In the genomic region with DNA sequence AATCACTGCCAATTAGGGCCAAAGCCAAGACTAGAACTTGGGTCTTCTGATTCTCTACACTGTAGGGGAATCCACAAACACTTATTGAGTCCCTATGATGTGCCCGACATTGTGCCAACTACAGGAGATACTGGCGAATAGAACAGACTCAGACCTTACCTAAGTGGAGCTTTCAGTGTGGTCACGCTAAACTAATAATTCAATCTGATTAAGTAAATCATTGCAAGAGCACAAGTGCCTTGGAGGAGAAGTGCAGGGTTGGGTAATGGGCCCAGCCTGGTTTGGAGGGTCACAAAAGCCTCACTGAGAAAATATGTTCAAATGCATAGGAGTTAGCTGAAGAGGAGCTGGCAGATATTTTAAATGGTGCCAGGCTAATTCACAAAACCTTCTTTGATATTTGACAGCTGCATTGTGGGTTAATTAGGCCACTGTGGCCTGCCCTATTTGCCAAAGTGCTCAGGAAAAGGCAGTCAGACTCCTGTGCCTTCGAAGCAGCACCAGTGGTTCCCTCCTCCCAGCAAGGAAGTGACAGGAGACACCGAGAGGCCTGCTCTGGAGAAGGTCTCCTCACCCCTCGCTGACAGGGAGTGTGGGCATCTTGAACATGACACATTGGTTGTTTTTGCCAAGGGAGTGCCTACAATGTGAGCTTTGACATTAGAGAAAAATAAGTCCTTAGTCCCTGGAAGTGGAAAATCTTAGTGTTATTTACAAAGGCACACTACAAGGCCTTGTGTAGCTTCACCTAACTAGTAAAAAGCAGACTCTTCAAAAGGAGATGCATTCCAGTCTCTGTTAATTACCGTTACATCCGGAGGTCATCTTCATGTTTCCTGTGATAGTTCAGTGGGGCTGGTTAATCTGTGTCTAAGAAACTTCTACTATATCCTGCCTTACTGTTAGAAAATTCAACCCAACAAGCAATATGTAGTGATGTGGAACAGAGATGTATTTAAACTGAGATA, we compare ENCODE assay signal across 17 cellular contexts. TPM values are rescaled to one million over a fixed set of nuclear protein-coding genes. Genes with fewer than 3 reads are reported as not detected.
DNase-seq lines count a peak whose midpoint lies in the region; ATAC-seq and TF ChIP-seq lines count a peak whose summit lies in the region.
"Had no signal": no experiment of that assay in that cellular context is flagged by ENCODE, and none has a peak within 500 bp of the region (broad histone marks: within the 10 kb centered on the region; RNA-seq: fewer than 3 reads in every experiment).

No MANE protein-coding gene starts in this region.

- peaks cover 27% of the 10 kb centered on the region for H3K4me1 Mint-ChIP-seq in mesothelial cell of epicardium
- peaks cover 7% of the 10 kb centered on the region for H3K4me1 Mint-ChIP-seq in activated CD4-positive, alpha-beta memory T cell treated with anti-CD3 and anti-CD28 coated beads, Interleukin-2, amount 10 ng/mL, durations not matched to agents 7 days and 5 days
- H3K4me1 Mint-ChIP-seq: IgD-negative memory B cell, T-helper 17 cell had no signal

- no peaks in the 10 kb centered on the region for H3K36me3 Mint-ChIP-seq in mesothelial cell of epicardium
- no peaks in the 10 kb centered on the region for H3K36me3 Mint-ChIP-seq in activated CD4-positive, alpha-beta memory T cell treated with anti-CD3 and anti-CD28 coated beads, Interleukin-2, amount 10 ng/mL, durations not matched to agents 7 days and 5 days (ENCODE audit: low read depth)
- H3K36me3 Mint-ChIP-seq: IgD-negative memory B cell, type B pancreatic cell had no signal

- POLR2A ChIA-PET in activated CD4-positive, alpha-beta memory T cell treated with anti-CD3 and anti-CD28 coated beads, Interleukin-2, amount 10 ng/mL, durations not matched to agents 7 days and 5 days (lab: Charles Lee): no interaction called here

- TF ChIP-seq CTCF in dorsolateral prefrontal cortex (IDR thresholded peaks at IDR 0.05 in 54 of 56, conservative IDR thresholded peaks at IDR 0.05 in 2 of 56; ENCODE audit: low read depth in 1 of 56, partially characterized antibody in 56 of 56): no peak
- no peak for TF ChIP-seq CTCF in mesothelial cell of epicardium (IDR thresholded peaks at IDR 0.05; ENCODE audit: unreplicated experiment)
- TF ChIP-seq CTCF in spleen (IDR thresholded peaks at IDR 0.05 in 8 of 11, conservative IDR thresholded peaks at IDR 0.05 in 3 of 11): no peak

- H3K27ac ChIP-seq in dorsolateral prefrontal cortex: peak overlapping the region in 41 of 59 donors; percentile 4 to 75 (median 52)
- H3K27ac ChIP-seq in spleen: peak overlapping the region in 1 of 8 donors; percentile 18
- H3K27ac ChIP-seq: breast epithelium, epithelial cell of prostate, ovary had no signal

- no peaks in the 10 kb centered on the region for H3K9me3 Mint-ChIP-seq in mesothelial cell of epicardium
- H3K9me3 Mint-ChIP-seq in activated CD4-positive, alpha-beta memory T cell treated with anti-CD3 and anti-CD28 coated beads, Interleukin-2, amount 10 ng/mL, durations not matched to agents 7 days and 5 days: no peaks in the 10 kb centered on the region
- H3K9me3 Mint-ChIP-seq: IgD-negative memory B cell, type B pancreatic cell had no signal

- no peak overlapping the region for H3K4me3 Mint-ChIP-seq in mesothelial cell of epicardium
- H3K4me3 Mint-ChIP-seq in activated CD4-positive, alpha-beta memory T cell treated with anti-CD3 and anti-CD28 coated beads, Interleukin-2, amount 10 ng/mL, durations not matched to agents 7 days and 5 days: no peak overlapping the region
- H3K4me3 Mint-ChIP-seq: IgD-negative memory B cell, T-helper 17 cell, type B pancreatic cell had no signal

- H3K4me3 ChIP-seq in dorsolateral prefrontal cortex (no peak overlapping the region), spleen (no peak overlapping the region)
- H3K4me3 ChIP-seq: breast epithelium, heart right ventricle, ovary had no signal

- intact Hi-C loops in dorsolateral prefrontal cortex (cut with DNase I) (no loop called here), spleen (cut with DNase I; ENCODE audit: low total_unique reads) (no loop called here)

- ATAC-seq in HG02623 (IDR thresholded peaks at IDR 0.05; ENCODE audit: unreplicated experiment) (no peak), GM18873 (IDR thresholded peaks at IDR 0.05; ENCODE audit: low FRiP score, unreplicated experiment) (no peak)
- ATAC-seq: T-helper 17 cell had no signal

- no peaks in the 10 kb centered on the region for H3K36me3 ChIP-seq in spleen
- H3K36me3 ChIP-seq: breast epithelium, heart right ventricle, ovary had no signal

- peaks cover 0 to 9% (median 0%) of the 10 kb centered on the region in 6 donors for H3K4me1 ChIP-seq in spleen
- H3K4me1 ChIP-seq: breast epithelium had no signal

- peak; percentile 85 for DNase-seq in COLO829 (ENCODE audit: low spot score)
- DNase-seq in HK-2 (ENCODE audit: unreplicated experiment): peak; percentile 40
- no peak for DNase-seq in dorsolateral prefrontal cortex
- no peak for DNase-seq in mesothelial cell of epicardium (ENCODE audit: low spot score in 2 of 2, unreplicated experiment in 2 of 2)
- no peak for DNase-seq in spleen
- DNase-seq in activated CD4-positive, alpha-beta memory T cell treated with anti-CD3 and anti-CD28 coated beads, Interleukin-2, amount 10 ng/mL, durations not matched to agents 7 days and 5 days: no peak
- DNase-seq: activated naive CD4-positive, alpha-beta T cell; heart right ventricle; NCI-H1105 treated with DMSO at 0.1 percent for 48 hours; ovary; T-helper 17 cell had no signal

- H3K27ac Mint-ChIP-seq in mesothelial cell of epicardium: peak overlapping the region; percentile 73
- no peak overlapping the region for H3K27ac Mint-ChIP-seq in activated CD4-positive, alpha-beta memory T cell treated with anti-CD3 and anti-CD28 coated beads, Interleukin-2, amount 10 ng/mL, durations not matched to agents 7 days and 5 days
- H3K27ac Mint-ChIP-seq: IgD-negative memory B cell, T-helper 17 cell, type B pancreatic cell had no signal

- no peaks in the 10 kb centered on the region for H3K27me3 Mint-ChIP-seq in mesothelial cell of epicardium (ENCODE audit: low read depth)
- no peaks in the 10 kb centered on the region for H3K27me3 Mint-ChIP-seq in activated CD4-positive, alpha-beta memory T cell treated with anti-CD3 and anti-CD28 coated beads, Interleukin-2, amount 10 ng/mL, durations not matched to agents 7 days and 5 days
- H3K27me3 Mint-ChIP-seq: IgD-negative memory B cell, T-helper 17 cell, type B pancreatic cell had no signal

- no peak for TF ChIP-seq POLR2A in spleen (IDR thresholded peaks at IDR 0.05)

- no peaks in the 10 kb centered on the region for H3K9me3 ChIP-seq in spleen
- H3K9me3 ChIP-seq: breast epithelium, heart right ventricle, ovary had no signal

- H3K27me3 ChIP-seq in dorsolateral prefrontal cortex: no peaks in the 10 kb centered on the region
- H3K27me3 ChIP-seq in spleen (replicated peaks in 1 of 7): no peaks in the 10 kb centered on the region
- H3K27me3 ChIP-seq: breast epithelium, heart right ventricle, ovary had no signal

- CTCF ChIA-PET in activated CD4-positive, alpha-beta memory T cell treated with anti-CD3 and anti-CD28 coated beads, Interleukin-2, amount 10 ng/mL, durations not matched to agents 7 days and 5 days (lab: Charles Lee): interaction anchor here (1.0 to 1.6 kb wide), 2 partner anchors 14 to 31 kb away, joined by 5 read pairs; no protein-coding TSS in a partner anchor

- 74 to 81% (median 79%) methylated on average over 8 of the region's 8 CpGs for WGBS in spleen, 5 donors

RNA-seq across cellular contexts. Expression of gene TRAF1, which starts 24.1 kb away (rescaled TPM):
- 10 to 100 TPM in 57 of 120 experiments, 1 to 10 TPM in 63; 3.8 to 25.3 (median 9.8) TPM for total RNA-seq in dorsolateral prefrontal cortex
- 7.7 to 8.2 TPM (median 8.0 TPM) in 3 replicates for total RNA-seq in mesothelial cell of epicardium
- total RNA-seq in spleen: 10 to 100 TPM; 11.9 to 29.2 (median 22.4) TPM
- 10 to 100 TPM in 2 of 3 donors, 1 to 10 TPM in 1; 8.6 to 13.0 (median 10.2) TPM for polyA plus RNA-seq in spleen
- 10 to 100 TPM; 73.6 to 74.3 TPM for total RNA-seq in activated CD4-positive, alpha-beta memory T cell treated with anti-CD3 and anti-CD28 coated beads, Interleukin-2, amount 10 ng/mL, durations not matched to agents 7 days and 5 days

Comparison
In these comparisons a context has a peak if more than half of its experiments do, and no peak if none do; other contexts are left out.
1. DNase-seq: peak in COLO829 (single experiment) and HK-2 (single experiment); none in dorsolateral prefrontal cortex (0 of 10), mesothelial cell of epicardium (0 of 2), spleen (single experiment) and activated CD4-positive, alpha-beta memory T cell treated with anti-CD3 and anti-CD28 coated beads, Interleukin-2, amount 10 ng/mL, durations not matched to agents 7 days and 5 days (single experiment).